ENCODE assay signal across 10 cellular contexts in genomic region chr11:92225563-92226308, GRCh38. TPM values are rescaled to one million over a fixed set of nuclear protein-coding genes. Genes with fewer than 3 reads are reported as not detected.
A peak's percentile ranks its signal among the peaks of the same experiment; 100 is the strongest.
DNase-seq lines count a peak whose midpoint lies in the region; ATAC-seq and TF ChIP-seq lines count a peak whose summit lies in the region.
"Had no signal": no experiment of that assay in that cellular context is flagged by ENCODE, and none has a peak within 500 bp of the region (broad histone marks: within the 10 kb centered on the region; RNA-seq: fewer than 3 reads in every experiment).

No MANE protein-coding gene starts in this region.

- peak; percentile 30 for DNase-seq in AG08396 (ENCODE audit: low spot score)
- DNase-seq in NCI-H128 (lab: John Stamatoyannopoulos, UW; ENCODE audit: unreplicated experiment) = peak; percentile 40
- DNase-seq in naive thymus-derived CD4-positive, alpha-beta T cell = no peak
- DNase-seq in effector CD8-positive, alpha-beta T cell (lab: John Stamatoyannopoulos, UW) = no peak
- DNase-seq in NCI-H146 (lab: John Stamatoyannopoulos, UW) = no peak
- no peak for DNase-seq in stimulated activated naive CD8-positive, alpha-beta T cell treated with anti-CD3 and anti-CD28 coated beads, Interleukin-15, amount 100 ng/mL, for 72 hours
- DNase-seq in PC-3 = no peak
- DNase-seq: effector memory CD4-positive, alpha-beta T cell had no signal

- H3K9me2 ChIP-seq in PC-3 (replicated peaks; ENCODE audit: low read length) = no peaks in the 10 kb centered on the region

- H4K20me1 ChIP-seq in PC-3 (ENCODE audit: low read length) = no peaks in the 10 kb centered on the region

- no peaks in the 10 kb centered on the region for H3K79me2 ChIP-seq in PC-3 (ENCODE audit: low read length)

- CTCF ChIA-PET in naive thymus-derived CD4-positive, alpha-beta T cell (lab: Charles Lee) = no interaction called here
- CTCF ChIA-PET in PC-3 (lab: Charles Lee) = no interaction called here

- no peaks in the 10 kb centered on the region for H3K36me3 ChIP-seq in endocrine pancreas (ENCODE audit: control insufficient read depth, insufficient read depth, low read length)
- no peaks in the 10 kb centered on the region for H3K36me3 ChIP-seq in naive thymus-derived CD4-positive, alpha-beta T cell (ENCODE audit: control insufficient read depth in 2 of 3, insufficient read depth in 3 of 3, low read length in 3 of 3)
- no peaks in the 10 kb centered on the region for H3K36me3 ChIP-seq in PC-3 (ENCODE audit: low read depth, low read length)

- H3K9ac ChIP-seq in endocrine pancreas (ENCODE audit: control insufficient read depth, insufficient read depth, low read length) (peak overlapping the region; percentile 13), PC-3 (ENCODE audit: low read length) (no peak overlapping the region)

- H3K4me3 ChIP-seq in endocrine pancreas (ENCODE audit: control insufficient read depth, insufficient read depth, low read length) = no peak overlapping the region
- no peak overlapping the region for H3K4me3 ChIP-seq in naive thymus-derived CD4-positive, alpha-beta T cell (ENCODE audit: low read length)
- H3K4me3 ChIP-seq in PC-3 (ENCODE audit: low read length) = no peak overlapping the region

- intact Hi-C loops in naive thymus-derived CD4-positive, alpha-beta T cell (cut with micrococcal nuclease) = no loop called here
- intact Hi-C loops in PC-3 (cut with micrococcal nuclease) = no loop called here

- peaks cover 49 to 59% (median 59%) of the 10 kb centered on the region in 5 donors for H3K27me3 Mint-ChIP-seq in naive thymus-derived CD4-positive, alpha-beta T cell
- H3K27me3 Mint-ChIP-seq in stimulated activated naive CD8-positive, alpha-beta T cell treated with anti-CD3 and anti-CD28 coated beads, Interleukin-15, amount 100 ng/mL, for 72 hours = peaks cover 70% of the 10 kb centered on the region

- H3K4me1 Mint-ChIP-seq in naive thymus-derived CD4-positive, alpha-beta T cell = peaks cover 0 to 4% (median 0%) of the 10 kb centered on the region in 7 donors
- H3K4me1 Mint-ChIP-seq in stimulated activated naive CD8-positive, alpha-beta T cell treated with anti-CD3 and anti-CD28 coated beads, Interleukin-15, amount 100 ng/mL, for 72 hours = peaks cover 6% of the 10 kb centered on the region

- no peak overlapping the region for H3K4me2 ChIP-seq in PC-3 (ENCODE audit: low read length)

- ATAC-seq in naive thymus-derived CD4-positive, alpha-beta T cell = peak; percentile 10
- ATAC-seq in stimulated activated naive CD8-positive, alpha-beta T cell treated with anti-CD3 and anti-CD28 coated beads, Interleukin-15, amount 100 ng/mL, for 72 hours = no peak
- no peak for ATAC-seq in PC-3

- POLR2A ChIA-PET in naive thymus-derived CD4-positive, alpha-beta T cell (lab: Charles Lee) = no interaction called here
- POLR2A ChIA-PET in PC-3 (lab: Charles Lee; ENCODE audit: unreplicated experiment) = no interaction called here

- no peak for TF ChIP-seq CTCF in PC-3 (conservative IDR thresholded peaks at IDR 0.05; ENCODE audit: low read depth, low read length)

- no peak overlapping the region for H3K27ac ChIP-seq in naive thymus-derived CD4-positive, alpha-beta T cell (ENCODE audit: low read depth, low read length)
- H3K27ac ChIP-seq in PC-3 (ENCODE audit: low read length) = no peak overlapping the region

- no peaks in the 10 kb centered on the region for H3K9me3 ChIP-seq in endocrine pancreas (ENCODE audit: control insufficient read depth, low read length)
- no peaks in the 10 kb centered on the region for H3K9me3 ChIP-seq in naive thymus-derived CD4-positive, alpha-beta T cell (ENCODE audit: control insufficient read depth in 2 of 3, low read length in 3 of 3)
- peaks cover 5% of the 10 kb centered on the region; the same call in 1 of the 2 replicates for H3K9me3 ChIP-seq in PC-3 (ENCODE audit: low read length)

- no TSS peak for BruUV-seq in PC-3 (replicated peaks; lab: Mats Ljungman, UMichigan)

- H3K4me3 Mint-ChIP-seq in naive thymus-derived CD4-positive, alpha-beta T cell = no peak overlapping the region
- no peak overlapping the region for H3K4me3 Mint-ChIP-seq in stimulated activated naive CD8-positive, alpha-beta T cell treated with anti-CD3 and anti-CD28 coated beads, Interleukin-15, amount 100 ng/mL, for 72 hours

- no peaks in the 10 kb centered on the region for H3F3A ChIP-seq in PC-3 (ENCODE audit: low read length, unreplicated experiment)

- H3K4me1 ChIP-seq in endocrine pancreas (ENCODE audit: control insufficient read depth, insufficient read depth, low read length) = no peaks in the 10 kb centered on the region
- H3K4me1 ChIP-seq in naive thymus-derived CD4-positive, alpha-beta T cell (ENCODE audit: control insufficient read depth in 2 of 2, insufficient read depth in 2 of 2, low read length in 2 of 2) = no peaks in the 10 kb centered on the region
- H3K4me1 ChIP-seq in PC-3 (ENCODE audit: insufficient read depth, low read length) = no peaks in the 10 kb centered on the region

- H3K9me3 Mint-ChIP-seq in naive thymus-derived CD4-positive, alpha-beta T cell = peaks cover 0 to 10% (median 2%) of the 10 kb centered on the region in 11 donors
- H3K9me3 Mint-ChIP-seq in stimulated activated naive CD8-positive, alpha-beta T cell treated with anti-CD3 and anti-CD28 coated beads, Interleukin-15, amount 100 ng/mL, for 72 hours = peaks cover 0 to 6% of the 10 kb centered on the region in 2 donors

- H3K36me3 Mint-ChIP-seq in naive thymus-derived CD4-positive, alpha-beta T cell = peaks cover 0 to 2% (median 0%) of the 10 kb centered on the region in 5 donors

- H3K27ac Mint-ChIP-seq in naive thymus-derived CD4-positive, alpha-beta T cell = peak overlapping the region in 1 of 9 donors; percentile 18
- no peak overlapping the region for H3K27ac Mint-ChIP-seq in stimulated activated naive CD8-positive, alpha-beta T cell treated with anti-CD3 and anti-CD28 coated beads, Interleukin-15, amount 100 ng/mL, for 72 hours

- no peak overlapping the region for H2AFZ ChIP-seq in PC-3 (ENCODE audit: low read length)

- H3K27me3 ChIP-seq in endocrine pancreas (ENCODE audit: control insufficient read depth, insufficient read depth, low read length) (no peaks in the 10 kb centered on the region), PC-3 (ENCODE audit: low read length) (peaks cover 49% of the 10 kb centered on the region)
- H3K27me3 ChIP-seq in naive thymus-derived CD4-positive, alpha-beta T cell (ENCODE audit: control insufficient read depth in 2 of 2, insufficient read depth in 2 of 2, low read length in 2 of 2) = peaks cover 0 to 9% of the 10 kb centered on the region in 2 donors

RNA-seq across cellular contexts. Expression of gene FAT3, which starts 1.1 kb away (rescaled TPM):
- total RNA-seq in naive thymus-derived CD4-positive, alpha-beta T cell = not detected
- polyA plus RNA-seq in naive thymus-derived CD4-positive, alpha-beta T cell = not detected
- not detected in 2 replicates for total RNA-seq in PC-3 (2014; rRNA removed)
- total RNA-seq: NCI-H460 had no signal

Comparison
In these comparisons a context has a peak if more than half of its experiments do, and no peak if none do; other contexts are left out.
1. DNase-seq: peak in AG08396 (single experiment) and NCI-H128 (single experiment); none in naive thymus-derived CD4-positive, alpha-beta T cell (0 of 9), effector CD8-positive, alpha-beta T cell (single experiment), NCI-H146 (single experiment), stimulated activated naive CD8-positive, alpha-beta T cell treated with anti-CD3 and anti-CD28 coated beads, Interleukin-15, amount 100 ng/mL, for 72 hours (0 of 2) and PC-3 (single experiment).